Comparison of ENCODE assay signal across 1 cellular context in the genomic region with DNA sequence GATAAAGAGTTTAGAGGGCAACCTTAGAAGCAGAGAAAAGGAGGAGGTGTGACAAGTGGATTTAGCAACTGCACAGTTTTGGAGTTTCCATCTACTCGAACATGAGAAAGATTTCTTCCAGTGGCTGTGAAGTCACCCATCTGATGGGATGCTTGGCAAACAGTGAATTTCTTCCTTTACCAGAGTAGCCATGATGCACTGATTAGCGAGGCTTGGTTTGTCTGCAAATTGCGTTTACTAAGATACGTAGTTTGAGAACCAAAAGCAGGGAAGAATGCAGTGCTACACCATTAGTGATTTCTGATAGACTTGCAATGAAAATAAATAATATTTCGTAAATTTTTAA.
TF ChIP-seq lines count a peak whose summit lies in the region.

No MANE protein-coding gene starts in this region.

TF ChIP-seq in endothelial cell of umbilical vein, 7 proteins besides CTCF, POLR2A, EP300 and RAD21:
- TF ChIP-seq GATA2 (IDR thresholded peaks at IDR 0.05; ENCODE audit: insufficient read depth, insufficient read length, low read depth, low read length) = no peak
- no peak for TF ChIP-seq POLR2AphosphoS5 (IDR thresholded peaks at IDR 0.05; ENCODE audit: insufficient read depth, low read depth, low read length)
- TF ChIP-seq MYC (IDR thresholded peaks at IDR 0.05; ENCODE audit: low read depth, low read length) = no peak
- TF ChIP-seq FOS (IDR thresholded peaks at IDR 0.05; ENCODE audit: borderline replicate concordance, insufficient read depth, low read length) = no peak
- TF ChIP-seq, protein P1, sequence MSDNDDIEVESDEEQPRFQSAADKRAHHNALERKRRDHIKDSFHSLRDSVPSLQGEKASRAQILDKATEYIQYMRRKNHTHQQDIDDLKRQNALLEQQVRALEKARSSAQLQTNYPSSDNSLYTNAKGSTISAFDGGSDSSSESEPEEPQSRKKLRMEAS (IDR thresholded peaks at IDR 0.05; ENCODE audit: insufficient read depth, insufficient read length) = no peak
- TF ChIP-seq EZH2 (IDR thresholded peaks at IDR 0.05; ENCODE audit: borderline replicate concordance, low read depth, low read length, severe bottlenecking) = no peak
- no peak for TF ChIP-seq JUN (IDR thresholded peaks at IDR 0.05; ENCODE audit: borderline replicate concordance, insufficient read depth, insufficient read length, low read depth)
TF ChIP-seq in endothelial cell of umbilical vein: peak in this region for 0.
